Comparison of ENCODE assay signal across 2 cellular contexts in the genomic region with DNA sequence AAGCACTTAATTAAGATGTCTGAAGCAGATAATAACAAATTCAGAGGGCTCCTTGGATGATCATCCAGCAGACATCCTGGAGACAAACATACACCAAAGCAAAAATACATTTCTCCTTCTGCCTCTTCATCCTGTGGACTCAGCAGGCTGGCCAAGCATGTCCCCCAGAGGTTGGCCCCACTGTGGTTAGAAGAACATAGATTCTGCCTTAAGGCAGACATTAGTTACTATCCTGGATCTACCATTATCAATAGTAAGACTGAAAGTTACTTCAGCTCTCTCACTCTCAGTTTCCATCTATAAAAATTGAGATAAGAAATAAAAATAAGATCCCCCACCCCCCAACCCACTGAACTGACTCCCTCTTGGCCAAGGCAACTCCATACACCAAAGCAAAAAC.
TF ChIP-seq lines count a peak whose summit lies in the region.

No MANE protein-coding gene starts in this region.

TF ChIP-seq in SK-N-SH, 30 proteins besides CTCF, POLR2A, EP300 and RAD21 (continued from another document):
- TF ChIP-seq CHD2 (IDR thresholded peaks at IDR 0.05; ENCODE audit: low read length, partially characterized antibody) (no peak), NRF1 (IDR thresholded peaks at IDR 0.05; ENCODE audit: low read depth, low read length) (no peak), FOXJ3 (CRISPR knock-in tag; IDR thresholded peaks at IDR 0.05) (no peak), POLR2AphosphoS5 (IDR thresholded peaks at IDR 0.05; ENCODE audit: low read depth, low read length) (no peak), FOSL2 (IDR thresholded peaks at IDR 0.05; ENCODE audit: borderline replicate concordance, low read depth) (no peak), SIN3A (IDR thresholded peaks at IDR 0.05; ENCODE audit: borderline replicate concordance, low read depth, low read length) (no peak)
- TF ChIP-seq, protein P1, sequence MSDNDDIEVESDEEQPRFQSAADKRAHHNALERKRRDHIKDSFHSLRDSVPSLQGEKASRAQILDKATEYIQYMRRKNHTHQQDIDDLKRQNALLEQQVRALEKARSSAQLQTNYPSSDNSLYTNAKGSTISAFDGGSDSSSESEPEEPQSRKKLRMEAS (IDR thresholded peaks at IDR 0.05; ENCODE audit: low read depth), result no peak
- TF ChIP-seq, protein P2, sequence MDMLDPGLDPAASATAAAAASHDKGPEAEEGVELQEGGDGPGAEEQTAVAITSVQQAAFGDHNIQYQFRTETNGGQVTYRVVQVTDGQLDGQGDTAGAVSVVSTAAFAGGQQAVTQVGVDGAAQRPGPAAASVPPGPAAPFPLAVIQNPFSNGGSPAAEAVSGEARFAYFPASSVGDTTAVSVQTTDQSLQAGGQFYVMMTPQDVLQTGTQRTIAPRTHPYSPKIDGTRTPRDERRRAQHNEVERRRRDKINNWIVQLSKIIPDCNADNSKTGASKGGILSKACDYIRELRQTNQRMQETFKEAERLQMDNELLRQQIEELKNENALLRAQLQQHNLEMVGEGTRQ (IDR thresholded peaks at IDR 0.05; ENCODE audit: borderline replicate concordance, low read depth, low read length), result no peak
- TF ChIP-seq, protein P3, sequence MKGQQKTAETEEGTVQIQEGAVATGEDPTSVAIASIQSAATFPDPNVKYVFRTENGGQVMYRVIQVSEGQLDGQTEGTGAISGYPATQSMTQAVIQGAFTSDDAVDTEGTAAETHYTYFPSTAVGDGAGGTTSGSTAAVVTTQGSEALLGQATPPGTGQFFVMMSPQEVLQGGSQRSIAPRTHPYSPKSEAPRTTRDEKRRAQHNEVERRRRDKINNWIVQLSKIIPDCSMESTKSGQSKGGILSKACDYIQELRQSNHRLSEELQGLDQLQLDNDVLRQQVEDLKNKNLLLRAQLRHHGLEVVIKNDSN (IDR thresholded peaks at IDR 0.05; ENCODE audit: borderline replicate concordance, low read depth), result no peak

TF ChIP-seq in SK-N-SH treated with all-trans-retinoic acid at 6 μM for 48 hours, 23 proteins besides CTCF, POLR2A, EP300 and RAD21 (continued from another document):
- TF ChIP-seq, protein P4, sequence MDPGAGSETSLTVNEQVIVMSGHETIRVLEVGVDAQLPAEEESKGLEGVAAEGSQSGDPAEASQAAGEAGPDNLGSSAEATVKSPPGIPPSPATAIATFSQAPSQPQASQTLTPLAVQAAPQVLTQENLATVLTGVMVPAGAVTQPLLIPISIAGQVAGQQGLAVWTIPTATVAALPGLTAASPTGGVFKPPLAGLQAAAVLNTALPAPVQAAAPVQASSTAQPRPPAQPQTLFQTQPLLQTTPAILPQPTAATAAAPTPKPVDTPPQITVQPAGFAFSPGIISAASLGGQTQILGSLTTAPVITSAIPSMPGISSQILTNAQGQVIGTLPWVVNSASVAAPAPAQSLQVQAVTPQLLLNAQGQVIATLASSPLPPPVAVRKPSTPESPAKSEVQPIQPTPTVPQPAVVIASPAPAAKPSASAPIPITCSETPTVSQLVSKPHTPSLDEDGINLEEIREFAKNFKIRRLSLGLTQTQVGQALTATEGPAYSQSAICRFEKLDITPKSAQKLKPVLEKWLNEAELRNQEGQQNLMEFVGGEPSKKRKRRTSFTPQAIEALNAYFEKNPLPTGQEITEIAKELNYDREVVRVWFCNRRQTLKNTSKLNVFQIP (CRISPR knock-in tag; IDR thresholded peaks at IDR 0.05; ENCODE audit: borderline replicate concordance, low read depth), result no peak
- no peak for TF ChIP-seq TCF4 (CRISPR knock-in tag; IDR thresholded peaks at IDR 0.05; ENCODE audit: borderline replicate concordance)
- no peak for TF ChIP-seq ESRRG (CRISPR knock-in tag; IDR thresholded peaks at IDR 0.05)
- TF ChIP-seq TOX (CRISPR knock-in tag; IDR thresholded peaks at IDR 0.05; ENCODE audit: borderline replicate concordance), result no peak
- TF ChIP-seq, protein P5, sequence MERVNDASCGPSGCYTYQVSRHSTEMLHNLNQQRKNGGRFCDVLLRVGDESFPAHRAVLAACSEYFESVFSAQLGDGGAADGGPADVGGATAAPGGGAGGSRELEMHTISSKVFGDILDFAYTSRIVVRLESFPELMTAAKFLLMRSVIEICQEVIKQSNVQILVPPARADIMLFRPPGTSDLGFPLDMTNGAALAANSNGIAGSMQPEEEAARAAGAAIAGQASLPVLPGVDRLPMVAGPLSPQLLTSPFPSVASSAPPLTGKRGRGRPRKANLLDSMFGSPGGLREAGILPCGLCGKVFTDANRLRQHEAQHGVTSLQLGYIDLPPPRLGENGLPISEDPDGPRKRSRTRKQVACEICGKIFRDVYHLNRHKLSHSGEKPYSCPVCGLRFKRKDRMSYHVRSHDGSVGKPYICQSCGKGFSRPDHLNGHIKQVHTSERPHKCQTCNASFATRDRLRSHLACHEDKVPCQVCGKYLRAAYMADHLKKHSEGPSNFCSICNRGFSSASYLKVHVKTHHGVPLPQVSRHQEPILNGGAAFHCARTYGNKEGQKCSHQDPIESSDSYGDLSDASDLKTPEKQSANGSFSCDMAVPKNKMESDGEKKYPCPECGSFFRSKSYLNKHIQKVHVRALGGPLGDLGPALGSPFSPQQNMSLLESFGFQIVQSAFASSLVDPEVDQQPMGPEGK (CRISPR knock-in tag; IDR thresholded peaks at IDR 0.05; ENCODE audit: borderline replicate concordance), result no peak
- no peak for TF ChIP-seq OSR1 (CRISPR knock-in tag; IDR thresholded peaks at IDR 0.05)
- TF ChIP-seq, protein P6, sequence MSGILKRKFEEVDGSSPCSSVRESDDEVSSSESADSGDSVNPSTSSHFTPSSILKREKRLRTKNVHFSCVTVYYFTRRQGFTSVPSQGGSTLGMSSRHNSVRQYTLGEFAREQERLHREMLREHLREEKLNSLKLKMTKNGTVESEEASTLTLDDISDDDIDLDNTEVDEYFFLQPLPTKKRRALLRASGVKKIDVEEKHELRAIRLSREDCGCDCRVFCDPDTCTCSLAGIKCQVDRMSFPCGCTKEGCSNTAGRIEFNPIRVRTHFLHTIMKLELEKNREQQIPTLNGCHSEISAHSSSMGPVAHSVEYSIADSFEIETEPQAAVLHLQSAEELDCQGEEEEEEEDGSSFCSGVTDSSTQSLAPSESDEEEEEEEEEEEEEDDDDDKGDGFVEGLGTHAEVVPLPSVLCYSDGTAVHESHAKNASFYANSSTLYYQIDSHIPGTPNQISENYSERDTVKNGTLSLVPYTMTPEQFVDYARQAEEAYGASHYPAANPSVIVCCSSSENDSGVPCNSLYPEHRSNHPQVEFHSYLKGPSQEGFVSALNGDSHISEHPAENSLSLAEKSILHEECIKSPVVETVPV (CRISPR knock-in tag; IDR thresholded peaks at IDR 0.05), result no peak
- TF ChIP-seq ZNF70 (CRISPR knock-in tag; IDR thresholded peaks at IDR 0.05), result no peak
- no peak for TF ChIP-seq ZFP3 (CRISPR knock-in tag; IDR thresholded peaks at IDR 0.05)
- TF ChIP-seq PPARA (CRISPR knock-in tag; IDR thresholded peaks at IDR 0.05; ENCODE audit: borderline replicate concordance), result no peak
- TF ChIP-seq BACH2 (CRISPR knock-in tag; IDR thresholded peaks at IDR 0.05; ENCODE audit: borderline replicate concordance), result no peak
- TF ChIP-seq CSDC2 (CRISPR knock-in tag; IDR thresholded peaks at IDR 0.05), result no peak
- no peak for TF ChIP-seq RARB (CRISPR knock-in tag; IDR thresholded peaks at IDR 0.05)
- TF ChIP-seq, protein P7, sequence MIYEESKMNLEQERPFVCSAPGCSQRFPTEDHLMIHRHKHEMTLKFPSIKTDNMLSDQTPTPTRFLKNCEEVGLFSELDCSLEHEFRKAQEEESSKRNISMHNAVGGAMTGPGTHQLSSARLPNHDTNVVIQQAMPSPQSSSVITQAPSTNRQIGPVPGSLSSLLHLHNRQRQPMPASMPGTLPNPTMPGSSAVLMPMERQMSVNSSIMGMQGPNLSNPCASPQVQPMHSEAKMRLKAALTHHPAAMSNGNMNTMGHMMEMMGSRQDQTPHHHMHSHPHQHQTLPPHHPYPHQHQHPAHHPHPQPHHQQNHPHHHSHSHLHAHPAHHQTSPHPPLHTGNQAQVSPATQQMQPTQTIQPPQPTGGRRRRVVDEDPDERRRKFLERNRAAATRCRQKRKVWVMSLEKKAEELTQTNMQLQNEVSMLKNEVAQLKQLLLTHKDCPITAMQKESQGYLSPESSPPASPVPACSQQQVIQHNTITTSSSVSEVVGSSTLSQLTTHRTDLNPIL (CRISPR knock-in tag; IDR thresholded peaks at IDR 0.05; ENCODE audit: low read depth), result no peak
- no peak for TF ChIP-seq ZFP30 (CRISPR knock-in tag; IDR thresholded peaks at IDR 0.05)
- TF ChIP-seq SNAI2 (CRISPR knock-in tag; IDR thresholded peaks at IDR 0.05), result no peak
- no peak for TF ChIP-seq ZNF8 (CRISPR knock-in tag; IDR thresholded peaks at IDR 0.05)
TF ChIP-seq in SK-N-SH treated with all-trans-retinoic acid at 6 μM for 48 hours: peak in this region for 0.
